ENCODE assay signal across 8 cellular contexts in the genomic region with DNA sequence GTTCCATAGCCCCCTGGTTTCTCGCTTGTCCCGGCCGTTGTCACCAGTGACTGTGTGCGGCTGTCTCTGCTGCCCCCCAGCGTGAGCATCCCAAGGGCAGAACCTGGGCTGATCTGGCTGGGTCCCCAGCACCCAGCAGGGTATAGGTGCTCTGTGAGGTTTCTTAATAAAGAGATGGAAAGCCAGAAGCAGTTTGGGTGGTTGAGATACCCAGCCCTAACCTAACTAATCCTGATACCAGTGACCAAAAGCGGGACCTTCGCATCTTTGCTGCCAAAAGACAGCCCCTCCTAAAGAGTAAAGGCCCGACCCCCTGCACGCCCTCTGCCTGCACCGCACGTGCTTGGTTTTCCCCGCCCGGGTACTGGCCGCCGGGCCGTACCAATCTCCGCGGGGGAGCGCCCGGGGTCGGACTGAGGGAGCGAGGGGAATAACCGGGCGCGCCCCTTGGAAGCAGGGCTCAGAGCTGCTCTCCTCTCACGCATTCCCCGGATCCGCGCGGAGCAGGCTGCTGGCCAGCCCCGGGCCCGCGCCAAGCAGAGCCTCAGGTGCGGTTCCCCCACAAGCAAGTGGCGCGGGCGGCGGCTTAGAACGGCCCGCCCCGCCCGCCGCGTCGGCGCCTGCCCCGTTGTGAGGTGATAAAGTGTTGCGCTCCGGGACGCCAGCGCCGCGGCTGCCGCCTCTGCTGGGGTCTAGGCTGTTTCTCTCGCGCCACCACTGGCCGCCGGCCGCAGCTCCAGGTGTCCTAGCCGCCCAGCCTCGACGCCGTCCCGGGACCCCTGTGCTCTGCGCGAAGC. TPM values are rescaled to one million over a fixed set of nuclear protein-coding genes. Genes with fewer than 3 reads are reported as not detected.
DNase-seq lines count a peak whose midpoint lies in the region; ATAC-seq and TF ChIP-seq lines count a peak whose summit lies in the region.

A gene with protein sequence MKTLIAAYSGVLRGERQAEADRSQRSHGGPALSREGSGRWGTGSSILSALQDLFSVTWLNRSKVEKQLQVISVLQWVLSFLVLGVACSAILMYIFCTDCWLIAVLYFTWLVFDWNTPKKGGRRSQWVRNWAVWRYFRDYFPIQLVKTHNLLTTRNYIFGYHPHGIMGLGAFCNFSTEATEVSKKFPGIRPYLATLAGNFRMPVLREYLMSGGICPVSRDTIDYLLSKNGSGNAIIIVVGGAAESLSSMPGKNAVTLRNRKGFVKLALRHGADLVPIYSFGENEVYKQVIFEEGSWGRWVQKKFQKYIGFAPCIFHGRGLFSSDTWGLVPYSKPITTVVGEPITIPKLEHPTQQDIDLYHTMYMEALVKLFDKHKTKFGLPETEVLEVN (plus strand): TSS at position 667 of the 797 bp plus-strand sequence. CDS start 214 bp downstream, outside the sequence.

- ATAC-seq in HG02678 (IDR thresholded peaks at IDR 0.05; ENCODE audit: unreplicated experiment) (peak; percentile 69), heart left ventricle (peak; percentile 86 to 95 (median 90))

- 2 to 14% (median 3%) methylated on average over 9 to 66 of the region's 66 CpGs for WGBS in heart left ventricle, 4 donors
- WGBS in urinary bladder = 3% methylated on average over 66 of the region's 66 CpGs

- peaks cover 0 to 23% (median 7%) of the 10 kb centered on the region in 9 donors for H3K27me3 ChIP-seq in heart left ventricle

- H3K9me3 ChIP-seq in heart left ventricle = no peaks in the 10 kb centered on the region

- H3K4me1 ChIP-seq in heart left ventricle (peaks cover 0 to 44% (median 14%) of the 10 kb centered on the region in 12 donors), urinary bladder (ENCODE audit: insufficient read depth) (no peaks in the 10 kb centered on the region)

- intact Hi-C loops in heart left ventricle (cut with DNase I) = loop anchor here in 7 of 10 donors (2.0 to 10.0 kb wide), 7 partner anchors 46 to 224 kb away; a partner anchor contains a TSS

- peak within 1 kb of the TSS; percentile 66 for H3K27ac Mint-ChIP-seq in activated naive CD8-positive, alpha-beta T cell
- H3K27ac Mint-ChIP-seq in progenitor cell of endocrine pancreas = peak within 1 kb of the TSS; percentile 79

- H3K4me3 Mint-ChIP-seq in activated naive CD8-positive, alpha-beta T cell = peak within 1 kb of the TSS; percentile 79
- peak within 1 kb of the TSS; percentile 67 for H3K4me3 Mint-ChIP-seq in progenitor cell of endocrine pancreas (ENCODE audit: low read depth)

- H3K36me3 ChIP-seq in heart left ventricle (no peaks in the 10 kb centered on the region), urinary bladder (ENCODE audit: insufficient read depth) (no peaks in the 10 kb centered on the region)

- H3K27me3 Mint-ChIP-seq in activated naive CD8-positive, alpha-beta T cell = peaks cover 5% of the 10 kb centered on the region
- H3K27me3 Mint-ChIP-seq in progenitor cell of endocrine pancreas = peaks cover 65% of the 10 kb centered on the region

- DNase-seq in GM12865 (ENCODE audit: low read depth) = peak; percentile 92
- peak; percentile 74 for DNase-seq in NCI-H1105 (lab: John Stamatoyannopoulos, UW)
- DNase-seq in SKM-1 (lab: John Stamatoyannopoulos, UW; ENCODE audit: unreplicated experiment) = peak; percentile 81
- peak; percentile 77 to 89 (median 83) for DNase-seq in heart left ventricle
- DNase-seq in progenitor cell of endocrine pancreas (ENCODE audit: low spot score, unreplicated experiment) = peak; percentile 67

- peak in 1 of 2 donors; percentile 22 for TF ChIP-seq POLR2A in heart left ventricle (IDR thresholded peaks at IDR 0.05)

- peak within 1 kb of the TSS; percentile 69 for H3K4me3 ChIP-seq in GM12865 (ENCODE audit: low read depth, low read length)
- H3K4me3 ChIP-seq in heart left ventricle = peak within 1 kb of the TSS; percentile 13 to 63 (median 57)
- H3K4me3 ChIP-seq in urinary bladder (ENCODE audit: low read depth, low read length) = peak within 1 kb of the TSS; percentile 43

- TF ChIP-seq CTCF in GM12865 (IDR thresholded peaks at IDR 0.05; ENCODE audit: insufficient read depth, low read depth, low read length, missing control alignments) = peak; percentile 35
- peak in 9 of 12 donors; percentile 19 to 47 (median 32) for TF ChIP-seq CTCF in heart left ventricle (IDR thresholded peaks at IDR 0.05)
- peak; percentile 47 for TF ChIP-seq CTCF in progenitor cell of endocrine pancreas (IDR thresholded peaks at IDR 0.05; ENCODE audit: unreplicated experiment)

- H3K27ac ChIP-seq in heart left ventricle (peak within 1 kb of the TSS in 8 of 12 donors; percentile 15 to 73 (median 60)), urinary bladder (ENCODE audit: low read depth) (no peak within 1 kb of the TSS)

- no peaks in the 10 kb centered on the region for H3K9me3 Mint-ChIP-seq in activated naive CD8-positive, alpha-beta T cell (ENCODE audit: low read depth)
- H3K9me3 Mint-ChIP-seq in progenitor cell of endocrine pancreas (ENCODE audit: low read depth) = peaks cover 3% of the 10 kb centered on the region

- H3K36me3 Mint-ChIP-seq in activated naive CD8-positive, alpha-beta T cell = no peaks in the 10 kb centered on the region
- H3K36me3 Mint-ChIP-seq in progenitor cell of endocrine pancreas (ENCODE audit: insufficient read depth) = peaks cover 1% of the 10 kb centered on the region

- H3K4me1 Mint-ChIP-seq in activated naive CD8-positive, alpha-beta T cell (ENCODE audit: low read depth) = peaks cover 25% of the 10 kb centered on the region
- H3K4me1 Mint-ChIP-seq in progenitor cell of endocrine pancreas (ENCODE audit: low read depth) = no peaks in the 10 kb centered on the region

RNA-seq across cellular contexts. Expression of the gene that starts here (rescaled TPM):
- 10 to 100 TPM in 3 of 9 donors, 1 to 10 TPM in 6; 4.4 to 48.3 (median 8.3) TPM for total RNA-seq in heart left ventricle
- 10 to 100 TPM in 1 of 2 donors, 1 to 10 TPM in 1; 4.0 to 15.8 TPM for polyA plus RNA-seq in heart left ventricle
- 1.2 and 1.4 TPM in 2 replicates for total RNA-seq in progenitor cell of endocrine pancreas
- total RNA-seq in urinary bladder = 9.5 TPM
- polyA plus RNA-seq in urinary bladder = 19.4 TPM
